Comparison of ENCODE assay signal across 1 cellular context in the genomic region with DNA sequence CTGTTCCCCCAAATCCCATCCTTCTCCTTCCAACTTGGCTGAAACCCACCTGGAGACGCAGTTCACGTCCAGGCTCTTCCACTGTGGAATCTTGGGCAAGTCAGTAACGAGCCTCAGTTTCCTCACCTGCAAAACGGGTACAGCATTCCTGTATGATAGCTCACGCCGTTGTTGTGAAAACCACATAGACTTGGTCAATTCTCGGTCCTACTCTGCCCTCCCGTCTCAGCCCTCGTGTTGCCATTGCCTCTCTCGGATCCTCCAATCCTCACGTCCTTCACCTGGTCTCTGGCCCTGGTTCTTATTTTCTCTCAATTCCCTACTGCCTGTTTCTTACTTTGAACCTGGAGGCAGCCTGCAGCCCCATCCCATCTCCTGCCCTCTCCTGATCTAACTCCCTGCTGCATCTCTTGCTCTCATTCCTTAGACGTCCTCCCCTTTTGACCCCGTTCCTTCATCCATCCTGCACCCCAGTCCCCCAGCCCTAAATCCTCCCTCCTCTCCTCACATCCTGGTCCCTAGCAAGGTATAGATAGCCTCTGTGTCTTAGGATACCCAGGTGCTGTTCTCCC.
A peak's percentile ranks its signal among the peaks of the same experiment; 100 is the strongest.
TF ChIP-seq lines count a peak whose summit lies in the region.

No MANE protein-coding gene starts in this region.

TF ChIP-seq in K562, 482 proteins besides CTCF, POLR2A, EP300 and RAD21 (continued from another document and continues in another):
- TF ChIP-seq ZNF449 (CRISPR knock-in tag; IDR thresholded peaks at IDR 0.05) (no peak), ZFP1 (CRISPR knock-in tag; IDR thresholded peaks at IDR 0.05) (no peak), HMG20B (CRISPR knock-in tag; IDR thresholded peaks at IDR 0.05) (no peak), PTTG1 (tag; IDR thresholded peaks at IDR 0.05; ENCODE audit: low read depth) (no peak), ZNF384 (IDR thresholded peaks at IDR 0.05; ENCODE audit: low read depth, low read length) (no peak), RFX1 (IDR thresholded peaks at IDR 0.05) (no peak), RCOR1 (IDR thresholded peaks at IDR 0.05; ENCODE audit: borderline replicate concordance in 1 of 2, low read depth in 2 of 2, low read length in 2 of 2) (peak in 1 of 2 experiments; percentile 64; a peak in 2 of 4 replicates), NFIX (CRISPR knock-in tag; IDR thresholded peaks at IDR 0.05; ENCODE audit: low read depth) (no peak), ZC3H8 (IDR thresholded peaks at IDR 0.05) (no peak), HINFP (tag; conservative IDR thresholded peaks at IDR 0.05; ENCODE audit: low read depth) (no peak), PTBP1 (IDR thresholded peaks at IDR 0.05; ENCODE audit: low read depth, low read length) (0 out of 2 replicates have a peak, but pooled peaks have one; percentile 82), SMAD4 (CRISPR knock-in tag; conservative IDR thresholded peaks at IDR 0.05) (no peak), GATAD2B (IDR thresholded peaks at IDR 0.05; ENCODE audit: borderline replicate concordance) (no peak), ZNF695 (CRISPR knock-in tag; IDR thresholded peaks at IDR 0.05) (no peak), PBX2 (CRISPR knock-in tag; IDR thresholded peaks at IDR 0.05; ENCODE audit: low read depth) (0 out of 2 replicates have a peak, but pooled peaks have one; percentile 9), PBX2 (tag; conservative IDR thresholded peaks at IDR 0.05; ENCODE audit: low read depth) (no peak), KLF6 (CRISPR knock-in tag; IDR thresholded peaks at IDR 0.05; ENCODE audit: borderline replicate concordance) (no peak), ELF1 (tag; IDR thresholded peaks at IDR 0.05) (no peak), E2F6 (IDR thresholded peaks at IDR 0.05; ENCODE audit: borderline replicate concordance in 1 of 2, extremely low read depth in 1 of 2, insufficient read depth in 1 of 2, insufficient read length in 1 of 2, low read depth in 1 of 2, low read length in 1 of 2, poor library complexity in 1 of 2, severe bottlenecking in 1 of 2) (no peak), HMGN3 (IDR thresholded peaks at IDR 0.05; ENCODE audit: borderline replicate concordance, extremely low read depth, insufficient read length, low read depth, low read length) (no peak), HIVEP1 (CRISPR knock-in tag; IDR thresholded peaks at IDR 0.05) (no peak), TRIM28 (IDR thresholded peaks at IDR 0.05) (no peak), CBX3 (IDR thresholded peaks at IDR 0.05; ENCODE audit: borderline replicate concordance in 1 of 2, low read length in 2 of 2) (0 out of 3 replicates have a peak, but pooled peaks of 1 of the 2 experiments have one; percentile 35), PRMT5 (CRISPR knock-in tag; IDR thresholded peaks at IDR 0.05) (0 out of 2 replicates have a peak, but pooled peaks have one; percentile 40), ZNF23 (CRISPR knock-in tag; IDR thresholded peaks at IDR 0.05) (no peak), ZNF121 (CRISPR knock-in tag; conservative IDR thresholded peaks at IDR 0.05) (no peak), TEAD4 (IDR thresholded peaks at IDR 0.05; ENCODE audit: low read length) (no peak), TEAD4 (CRISPR knock-in tag; IDR thresholded peaks at IDR 0.05; ENCODE audit: borderline replicate concordance) (no peak), FOXP1 (CRISPR knock-in tag; IDR thresholded peaks at IDR 0.05) (no peak), TBL1XR1 (IDR thresholded peaks at IDR 0.05; ENCODE audit: low read length in 2 of 2) (no peak), POLR2G (IDR thresholded peaks at IDR 0.05; ENCODE audit: low read depth, low read length) (no peak), KLF13 (tag; IDR thresholded peaks at IDR 0.05; ENCODE audit: borderline replicate concordance, low read depth) (no peak), SAFB2 (IDR thresholded peaks at IDR 0.05; ENCODE audit: borderline replicate concordance, low read depth, low read length, severe bottlenecking) (no peak), ZNF740 (CRISPR knock-in tag; IDR thresholded peaks at IDR 0.05) (no peak), ZNF740 (tag; IDR thresholded peaks at IDR 0.05) (no peak), LCOR (CRISPR knock-in tag; IDR thresholded peaks at IDR 0.05) (no peak), NR2C2 (CRISPR knock-in tag; IDR thresholded peaks at IDR 0.05) (no peak), NR2C2 (tag; IDR thresholded peaks at IDR 0.05) (no peak), ZNF507 (tag; conservative IDR thresholded peaks at IDR 0.05) (no peak), ZNF165 (CRISPR knock-in tag; IDR thresholded peaks at IDR 0.05; ENCODE audit: borderline replicate concordance) (no peak), KDM2B (CRISPR knock-in tag; IDR thresholded peaks at IDR 0.05) (no peak), MCM5 (IDR thresholded peaks at IDR 0.05; ENCODE audit: low read depth) (no peak), ZNF124 (CRISPR knock-in tag; IDR thresholded peaks at IDR 0.05) (no peak), ZNF146 (CRISPR knock-in tag; IDR thresholded peaks at IDR 0.05; ENCODE audit: unreplicated experiment) (no peak), JUNB (CRISPR knock-in tag; conservative IDR thresholded peaks at IDR 0.05) (no peak)
- TF ChIP-seq, protein P1, sequence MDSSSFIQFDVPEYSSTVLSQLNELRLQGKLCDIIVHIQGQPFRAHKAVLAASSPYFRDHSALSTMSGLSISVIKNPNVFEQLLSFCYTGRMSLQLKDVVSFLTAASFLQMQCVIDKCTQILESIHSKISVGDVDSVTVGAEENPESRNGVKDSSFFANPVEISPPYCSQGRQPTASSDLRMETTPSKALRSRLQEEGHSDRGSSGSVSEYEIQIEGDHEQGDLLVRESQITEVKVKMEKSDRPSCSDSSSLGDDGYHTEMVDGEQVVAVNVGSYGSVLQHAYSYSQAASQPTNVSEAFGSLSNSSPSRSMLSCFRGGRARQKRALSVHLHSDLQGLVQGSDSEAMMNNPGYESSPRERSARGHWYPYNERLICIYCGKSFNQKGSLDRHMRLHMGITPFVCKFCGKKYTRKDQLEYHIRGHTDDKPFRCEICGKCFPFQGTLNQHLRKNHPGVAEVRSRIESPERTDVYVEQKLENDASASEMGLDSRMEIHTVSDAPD (CRISPR knock-in tag; IDR thresholded peaks at IDR 0.05), result no peak
- TF ChIP-seq, protein P2, sequence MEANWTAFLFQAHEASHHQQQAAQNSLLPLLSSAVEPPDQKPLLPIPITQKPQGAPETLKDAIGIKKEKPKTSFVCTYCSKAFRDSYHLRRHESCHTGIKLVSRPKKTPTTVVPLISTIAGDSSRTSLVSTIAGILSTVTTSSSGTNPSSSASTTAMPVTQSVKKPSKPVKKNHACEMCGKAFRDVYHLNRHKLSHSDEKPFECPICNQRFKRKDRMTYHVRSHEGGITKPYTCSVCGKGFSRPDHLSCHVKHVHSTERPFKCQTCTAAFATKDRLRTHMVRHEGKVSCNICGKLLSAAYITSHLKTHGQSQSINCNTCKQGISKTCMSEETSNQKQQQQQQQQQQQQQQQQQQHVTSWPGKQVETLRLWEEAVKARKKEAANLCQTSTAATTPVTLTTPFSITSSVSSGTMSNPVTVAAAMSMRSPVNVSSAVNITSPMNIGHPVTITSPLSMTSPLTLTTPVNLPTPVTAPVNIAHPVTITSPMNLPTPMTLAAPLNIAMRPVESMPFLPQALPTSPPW (CRISPR knock-in tag; IDR thresholded peaks at IDR 0.05), result no peak
- TF ChIP-seq, protein P3, sequence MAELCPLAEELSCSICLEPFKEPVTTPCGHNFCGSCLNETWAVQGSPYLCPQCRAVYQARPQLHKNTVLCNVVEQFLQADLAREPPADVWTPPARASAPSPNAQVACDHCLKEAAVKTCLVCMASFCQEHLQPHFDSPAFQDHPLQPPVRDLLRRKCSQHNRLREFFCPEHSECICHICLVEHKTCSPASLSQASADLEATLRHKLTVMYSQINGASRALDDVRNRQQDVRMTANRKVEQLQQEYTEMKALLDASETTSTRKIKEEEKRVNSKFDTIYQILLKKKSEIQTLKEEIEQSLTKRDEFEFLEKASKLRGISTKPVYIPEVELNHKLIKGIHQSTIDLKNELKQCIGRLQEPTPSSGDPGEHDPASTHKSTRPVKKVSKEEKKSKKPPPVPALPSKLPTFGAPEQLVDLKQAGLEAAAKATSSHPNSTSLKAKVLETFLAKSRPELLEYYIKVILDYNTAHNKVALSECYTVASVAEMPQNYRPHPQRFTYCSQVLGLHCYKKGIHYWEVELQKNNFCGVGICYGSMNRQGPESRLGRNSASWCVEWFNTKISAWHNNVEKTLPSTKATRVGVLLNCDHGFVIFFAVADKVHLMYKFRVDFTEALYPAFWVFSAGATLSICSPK (IDR thresholded peaks at IDR 0.05; ENCODE audit: borderline replicate concordance), result no peak
- TF ChIP-seq, protein P4, sequence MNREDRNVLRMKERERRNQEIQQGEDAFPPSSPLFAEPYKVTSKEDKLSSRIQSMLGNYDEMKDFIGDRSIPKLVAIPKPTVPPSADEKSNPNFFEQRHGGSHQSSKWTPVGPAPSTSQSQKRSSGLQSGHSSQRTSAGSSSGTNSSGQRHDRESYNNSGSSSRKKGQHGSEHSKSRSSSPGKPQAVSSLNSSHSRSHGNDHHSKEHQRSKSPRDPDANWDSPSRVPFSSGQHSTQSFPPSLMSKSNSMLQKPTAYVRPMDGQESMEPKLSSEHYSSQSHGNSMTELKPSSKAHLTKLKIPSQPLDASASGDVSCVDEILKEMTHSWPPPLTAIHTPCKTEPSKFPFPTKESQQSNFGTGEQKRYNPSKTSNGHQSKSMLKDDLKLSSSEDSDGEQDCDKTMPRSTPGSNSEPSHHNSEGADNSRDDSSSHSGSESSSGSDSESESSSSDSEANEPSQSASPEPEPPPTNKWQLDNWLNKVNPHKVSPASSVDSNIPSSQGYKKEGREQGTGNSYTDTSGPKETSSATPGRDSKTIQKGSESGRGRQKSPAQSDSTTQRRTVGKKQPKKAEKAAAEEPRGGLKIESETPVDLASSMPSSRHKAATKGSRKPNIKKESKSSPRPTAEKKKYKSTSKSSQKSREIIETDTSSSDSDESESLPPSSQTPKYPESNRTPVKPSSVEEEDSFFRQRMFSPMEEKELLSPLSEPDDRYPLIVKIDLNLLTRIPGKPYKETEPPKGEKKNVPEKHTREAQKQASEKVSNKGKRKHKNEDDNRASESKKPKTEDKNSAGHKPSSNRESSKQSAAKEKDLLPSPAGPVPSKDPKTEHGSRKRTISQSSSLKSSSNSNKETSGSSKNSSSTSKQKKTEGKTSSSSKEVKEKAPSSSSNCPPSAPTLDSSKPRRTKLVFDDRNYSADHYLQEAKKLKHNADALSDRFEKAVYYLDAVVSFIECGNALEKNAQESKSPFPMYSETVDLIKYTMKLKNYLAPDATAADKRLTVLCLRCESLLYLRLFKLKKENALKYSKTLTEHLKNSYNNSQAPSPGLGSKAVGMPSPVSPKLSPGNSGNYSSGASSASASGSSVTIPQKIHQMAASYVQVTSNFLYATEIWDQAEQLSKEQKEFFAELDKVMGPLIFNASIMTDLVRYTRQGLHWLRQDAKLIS (CRISPR knock-in tag; IDR thresholded peaks at IDR 0.05), result no peak
- TF ChIP-seq, protein P5, sequence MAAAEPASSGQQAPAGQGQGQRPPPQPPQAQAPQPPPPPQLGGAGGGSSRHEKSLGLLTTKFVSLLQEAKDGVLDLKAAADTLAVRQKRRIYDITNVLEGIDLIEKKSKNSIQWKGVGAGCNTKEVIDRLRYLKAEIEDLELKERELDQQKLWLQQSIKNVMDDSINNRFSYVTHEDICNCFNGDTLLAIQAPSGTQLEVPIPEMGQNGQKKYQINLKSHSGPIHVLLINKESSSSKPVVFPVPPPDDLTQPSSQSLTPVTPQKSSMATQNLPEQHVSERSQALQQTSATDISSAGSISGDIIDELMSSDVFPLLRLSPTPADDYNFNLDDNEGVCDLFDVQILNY (CRISPR knock-in tag; IDR thresholded peaks at IDR 0.05), result no peak
